8 cellular contexts compared by ENCODE assay signal in the genomic region with DNA sequence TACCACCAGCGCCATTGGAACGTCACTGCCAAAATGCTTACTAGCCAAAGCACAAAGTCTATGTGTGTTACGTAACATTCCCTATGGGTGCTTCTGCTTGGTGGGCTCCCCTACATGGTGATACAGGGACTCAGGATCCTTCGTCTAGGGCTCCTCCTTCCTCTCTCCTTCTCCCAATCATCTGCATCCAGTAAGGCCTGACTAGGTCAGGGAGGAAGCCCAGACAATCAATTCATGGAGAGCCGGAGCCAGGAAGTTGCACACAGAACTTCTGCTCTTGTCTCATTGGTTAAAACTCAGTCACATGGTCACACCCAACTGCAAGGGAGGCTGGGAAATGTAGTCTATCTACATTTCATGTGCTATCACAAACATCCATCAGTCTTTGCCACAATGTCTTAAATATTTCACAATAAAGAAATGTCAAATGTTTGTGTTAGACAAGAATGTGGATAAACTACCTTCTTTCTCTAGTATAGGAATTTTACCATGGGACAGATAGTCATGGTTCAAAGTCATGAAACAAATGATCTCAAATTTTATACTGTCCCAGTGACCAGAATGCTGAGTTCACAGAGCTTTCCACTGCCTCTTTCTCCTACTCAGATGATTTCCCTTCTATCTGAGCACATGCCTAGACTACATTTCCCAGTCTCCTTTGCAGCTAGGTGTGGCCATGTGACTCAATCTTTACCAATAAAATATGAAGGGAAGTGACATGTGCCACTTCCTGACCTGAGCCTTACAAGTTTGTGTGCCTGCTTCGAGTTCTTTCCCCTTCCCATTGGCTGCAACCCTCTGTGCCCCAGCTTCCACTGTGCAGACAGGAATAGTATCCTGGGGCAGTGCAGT. TPM values are rescaled to one million over a fixed set of nuclear protein-coding genes. Genes with fewer than 3 reads are reported as not detected.
A peak's percentile ranks its signal among the peaks of the same experiment; 100 is the strongest.
DNase-seq lines count a peak whose midpoint lies in the region; FAIRE-seq and TF ChIP-seq lines count a peak whose summit lies in the region.

No MANE protein-coding gene starts in this region.

- 42% methylated on average over 6 of the region's 6 CpGs for WGBS in suprapubic skin

- H3K4me2 ChIP-seq in skeletal muscle satellite cell (ENCODE audit: low read length): peak overlapping the region; percentile 31

- no peak for TF ChIP-seq EP300 in suprapubic skin (IDR thresholded peaks at IDR 0.05)

- H3K4me3 ChIP-seq in ascending aorta: no peak overlapping the region
- peak overlapping the region; percentile 32 for H3K4me3 ChIP-seq in skeletal muscle satellite cell (ENCODE audit: low read length)
- no peak overlapping the region for H3K4me3 ChIP-seq in suprapubic skin

- H3K9me3 ChIP-seq in ascending aorta (no peaks in the 10 kb centered on the region), skeletal muscle satellite cell (replicated peaks; ENCODE audit: low read length) (no peaks in the 10 kb centered on the region), suprapubic skin (no peaks in the 10 kb centered on the region)

- H3K27me3 ChIP-seq in ascending aorta: no peaks in the 10 kb centered on the region
- H3K27me3 ChIP-seq in skeletal muscle satellite cell (ENCODE audit: control insufficient read depth, insufficient read depth, low read length): peaks cover 7% of the 10 kb centered on the region
- no peaks in the 10 kb centered on the region for H3K27me3 ChIP-seq in suprapubic skin

- H3K27ac ChIP-seq in ascending aorta: peak overlapping the region; percentile 80 to 93
- no peak overlapping the region for H3K27ac ChIP-seq in suprapubic skin

- TF ChIP-seq POLR2A in suprapubic skin (IDR thresholded peaks at IDR 0.05) (no peak), H54 (IDR thresholded peaks at IDR 0.05; ENCODE audit: low read depth, low read length) (no peak)

- intact Hi-C loops in ascending aorta (cut with DNase I): loop anchor here (5.0 kb wide), 2 partner anchors 259 to 524 kb away; a partner anchor contains a TSS

- FAIRE-seq in H54 (lab: Jason Lieb, UNC): no peak

- H3K36me3 ChIP-seq in ascending aorta: no peaks in the 10 kb centered on the region
- no peaks in the 10 kb centered on the region for H3K36me3 ChIP-seq in skeletal muscle satellite cell (ENCODE audit: insufficient read depth, low read length)
- H3K36me3 ChIP-seq in suprapubic skin: no peaks in the 10 kb centered on the region

- DNase-seq in C1 segment of cervical spinal cord (lab: John Stamatoyannopoulos, UW) (peak in 11 of 14 donors; percentile 9 to 61 (median 46)), H4 (ENCODE audit: low spot score) (peak; percentile 93), NOMO-1 treated with dmso at 0.1 percent for 144 hours (lab: John Stamatoyannopoulos, UW; ENCODE audit: unreplicated experiment) (peak; percentile 75), ascending aorta (ENCODE audit: low spot score in 2 of 2) (peak in 1 of 2 donors; percentile 85), hippocampal formation (lab: John Stamatoyannopoulos, UW) (peak; percentile 57 to 83), suprapubic skin (ENCODE audit: low spot score in 2 of 2) (no peak), H54 (ENCODE audit: insufficient read length, low spot score) (no peak)

- H3K9ac ChIP-seq in skeletal muscle satellite cell (ENCODE audit: low read depth, low read length): no peak overlapping the region

- no peak for TF ChIP-seq CTCF in ascending aorta (IDR thresholded peaks at IDR 0.05)
- no peak for TF ChIP-seq CTCF in suprapubic skin (IDR thresholded peaks at IDR 0.05)

- H3K4me1 ChIP-seq in ascending aorta (peaks cover 9 to 47% of the 10 kb centered on the region in 2 donors), skeletal muscle satellite cell (ENCODE audit: control insufficient read depth, insufficient read depth, low read length) (peaks cover 36% of the 10 kb centered on the region), suprapubic skin (peaks cover 4% of the 10 kb centered on the region)

RNA-seq across cellular contexts. Expression of a gene that starts 9.3 kb away (rescaled TPM):
- total RNA-seq in H4 (2014; rRNA removed; shearing (Covaris generic)): 0.06 TPM in 1 of 2 replicates, not detected in the other
- total RNA-seq in ascending aorta: 62.6 TPM
- total RNA-seq in skeletal muscle satellite cell (2012; rRNA removed): 0.66 and 0.76 TPM in 2 replicates
- 1 to 10 TPM in 3 of 4 donors, under 1 TPM in 1; 0.57 to 1.9 (median 1.4) TPM for total RNA-seq in suprapubic skin

RNA-seq across cellular contexts. Expression of a gene that starts 21.2 kb away (rescaled TPM):
- 0.77 and 4.2 TPM in 2 replicates for total RNA-seq in H4 (2014; rRNA removed; shearing (Covaris generic))
- total RNA-seq in ascending aorta (377 TPM), suprapubic skin (100 to 1,000 TPM in 2 of 4 donors, 10 to 100 TPM in 2; 40.1 to 137 (median 87.9) TPM)
- 13.2 and 77.5 TPM in 2 replicates for total RNA-seq in skeletal muscle satellite cell (2012; rRNA removed)

Comparison
In these comparisons a context has a peak if more than half of its experiments do, and no peak if none do; other contexts are left out.
1. DNase-seq: peak in C1 segment of cervical spinal cord (11 of 14), H4 (single experiment), NOMO-1 treated with dmso at 0.1 percent for 144 hours (single experiment) and hippocampal formation (2 of 2); none in suprapubic skin (0 of 2) and H54 (single experiment).
2. RNA of a gene that starts 9.3 kb away (total RNA-seq): 62.6 TPM in ascending aorta (single experiment); 0.57 to 1.9 TPM in suprapubic skin and 0.06 TPM in H4; every median in the first group is over 10 times any median in the second.